1 cellular context compared by ENCODE assay signal in the genomic region with DNA sequence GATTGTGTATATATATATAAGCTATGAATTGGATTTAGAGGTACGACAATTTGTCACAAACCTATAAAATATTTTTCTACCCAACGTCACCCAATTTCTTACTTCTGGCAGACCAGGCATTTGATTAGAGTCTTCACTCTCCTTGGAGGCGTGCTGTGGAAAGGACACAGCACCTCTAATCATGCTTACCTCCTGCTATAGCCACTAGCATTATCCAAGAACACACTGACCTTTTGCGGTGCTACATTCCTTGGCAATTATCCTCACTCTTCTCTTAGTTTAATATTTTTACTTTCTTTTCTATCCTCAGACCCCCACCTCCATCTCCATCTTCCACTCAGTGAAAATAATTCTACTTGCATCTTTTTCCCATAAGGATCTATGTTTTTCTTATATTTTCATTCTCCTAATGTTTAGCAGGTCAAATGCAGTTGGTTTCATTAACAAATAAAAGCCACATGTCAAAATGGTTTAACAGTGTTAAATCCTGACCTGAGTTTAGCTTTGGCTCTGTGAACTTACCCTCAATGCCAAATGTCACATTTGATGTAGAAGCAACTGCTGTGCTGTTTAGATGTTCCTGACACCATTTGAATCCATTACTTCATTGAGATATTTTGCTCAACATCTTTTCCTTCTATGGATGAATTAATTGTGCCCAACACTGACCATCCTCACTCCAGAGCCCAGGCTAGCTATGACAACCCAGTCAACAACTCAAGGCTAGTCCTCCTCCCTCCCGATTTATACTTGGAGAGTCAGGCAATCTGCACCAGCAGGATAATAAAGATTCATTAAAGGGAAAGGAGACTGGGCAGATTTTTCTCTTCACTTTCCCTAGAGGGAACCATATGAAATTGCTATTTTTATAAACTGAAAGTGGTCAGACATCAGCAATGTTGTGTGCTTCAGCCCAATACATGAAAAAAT.
TF ChIP-seq lines count a peak whose summit lies in the region.

No MANE protein-coding gene starts in this region.

TF ChIP-seq in K562, 482 proteins besides CTCF, POLR2A, EP300 and RAD21:
- TF ChIP-seq, protein P1, sequence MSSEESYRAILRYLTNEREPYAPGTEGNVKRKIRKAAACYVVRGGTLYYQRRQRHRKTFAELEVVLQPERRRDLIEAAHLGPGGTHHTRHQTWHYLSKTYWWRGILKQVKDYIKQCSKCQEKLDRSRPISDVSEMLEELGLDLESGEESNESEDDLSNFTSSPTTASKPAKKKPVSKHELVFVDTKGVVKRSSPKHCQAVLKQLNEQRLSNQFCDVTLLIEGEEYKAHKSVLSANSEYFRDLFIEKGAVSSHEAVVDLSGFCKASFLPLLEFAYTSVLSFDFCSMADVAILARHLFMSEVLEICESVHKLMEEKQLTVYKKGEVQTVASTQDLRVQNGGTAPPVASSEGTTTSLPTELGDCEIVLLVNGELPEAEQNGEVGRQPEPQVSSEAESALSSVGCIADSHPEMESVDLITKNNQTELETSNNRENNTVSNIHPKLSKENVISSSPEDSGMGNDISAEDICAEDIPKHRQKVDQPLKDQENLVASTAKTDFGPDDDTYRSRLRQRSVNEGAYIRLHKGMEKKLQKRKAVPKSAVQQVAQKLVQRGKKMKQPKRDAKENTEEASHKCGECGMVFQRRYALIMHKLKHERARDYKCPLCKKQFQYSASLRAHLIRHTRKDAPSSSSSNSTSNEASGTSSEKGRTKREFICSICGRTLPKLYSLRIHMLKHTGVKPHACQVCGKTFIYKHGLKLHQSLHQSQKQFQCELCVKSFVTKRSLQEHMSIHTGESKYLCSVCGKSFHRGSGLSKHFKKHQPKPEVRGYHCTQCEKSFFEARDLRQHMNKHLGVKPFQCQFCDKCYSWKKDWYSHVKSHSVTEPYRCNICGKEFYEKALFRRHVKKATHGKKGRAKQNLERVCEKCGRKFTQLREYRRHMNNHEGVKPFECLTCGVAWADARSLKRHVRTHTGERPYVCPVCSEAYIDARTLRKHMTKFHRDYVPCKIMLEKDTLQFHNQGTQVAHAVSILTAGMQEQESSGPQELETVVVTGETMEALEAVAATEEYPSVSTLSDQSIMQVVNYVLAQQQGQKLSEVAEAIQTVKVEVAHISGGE (CRISPR knock-in tag; IDR thresholded peaks at IDR 0.05): no peak
- no peak for TF ChIP-seq ZNF217 (CRISPR knock-in tag; IDR thresholded peaks at IDR 0.05)
- no peak for TF ChIP-seq DDX20 (tag; IDR thresholded peaks at IDR 0.05; ENCODE audit: low read depth)
- TF ChIP-seq ZBTB34 (CRISPR knock-in tag; IDR thresholded peaks at IDR 0.05): no peak
- no peak for TF ChIP-seq FOSL1 (tag; conservative IDR thresholded peaks at IDR 0.05)
- no peak for TF ChIP-seq MAFG (tag; conservative IDR thresholded peaks at IDR 0.05)
- TF ChIP-seq ZNF395 (CRISPR knock-in tag; IDR thresholded peaks at IDR 0.05): no peak
- no peak for TF ChIP-seq ZBTB2 (IDR thresholded peaks at IDR 0.05)
- no peak for TF ChIP-seq HIVEP1 (CRISPR knock-in tag; IDR thresholded peaks at IDR 0.05)
- no peak for TF ChIP-seq KDM4B (IDR thresholded peaks at IDR 0.05; ENCODE audit: borderline replicate concordance in 2 of 2, low read depth in 1 of 2)
- TF ChIP-seq SIX5 (IDR thresholded peaks at IDR 0.05; ENCODE audit: borderline replicate concordance in 1 of 2, insufficient read depth in 1 of 2, low read depth in 1 of 2, low read length in 2 of 2): no peak
- no peak for TF ChIP-seq SAP30 (IDR thresholded peaks at IDR 0.05; ENCODE audit: borderline replicate concordance, insufficient read depth, low read depth, low read length, poor library complexity, severe bottlenecking)
- no peak for TF ChIP-seq JUND (IDR thresholded peaks at IDR 0.05; ENCODE audit: borderline replicate concordance, low read depth, low read length)
- TF ChIP-seq JUND (tag; IDR thresholded peaks at IDR 0.05; ENCODE audit: borderline replicate concordance, low read depth, low read length): no peak
- TF ChIP-seq, protein P2, sequence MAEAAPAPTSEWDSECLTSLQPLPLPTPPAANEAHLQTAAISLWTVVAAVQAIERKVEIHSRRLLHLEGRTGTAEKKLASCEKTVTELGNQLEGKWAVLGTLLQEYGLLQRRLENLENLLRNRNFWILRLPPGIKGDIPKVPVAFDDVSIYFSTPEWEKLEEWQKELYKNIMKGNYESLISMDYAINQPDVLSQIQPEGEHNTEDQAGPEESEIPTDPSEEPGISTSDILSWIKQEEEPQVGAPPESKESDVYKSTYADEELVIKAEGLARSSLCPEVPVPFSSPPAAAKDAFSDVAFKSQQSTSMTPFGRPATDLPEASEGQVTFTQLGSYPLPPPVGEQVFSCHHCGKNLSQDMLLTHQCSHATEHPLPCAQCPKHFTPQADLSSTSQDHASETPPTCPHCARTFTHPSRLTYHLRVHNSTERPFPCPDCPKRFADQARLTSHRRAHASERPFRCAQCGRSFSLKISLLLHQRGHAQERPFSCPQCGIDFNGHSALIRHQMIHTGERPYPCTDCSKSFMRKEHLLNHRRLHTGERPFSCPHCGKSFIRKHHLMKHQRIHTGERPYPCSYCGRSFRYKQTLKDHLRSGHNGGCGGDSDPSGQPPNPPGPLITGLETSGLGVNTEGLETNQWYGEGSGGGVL (CRISPR knock-in tag; IDR thresholded peaks at IDR 0.05): no peak
- TF ChIP-seq HMGN3 (IDR thresholded peaks at IDR 0.05; ENCODE audit: borderline replicate concordance, extremely low read depth, insufficient read length, low read depth, low read length): no peak
- no peak for TF ChIP-seq HDAC6 (IDR thresholded peaks at IDR 0.05; ENCODE audit: low read depth, low read length)
- no peak for TF ChIP-seq KAT8 (IDR thresholded peaks at IDR 0.05; ENCODE audit: low read depth)
- no peak for TF ChIP-seq GTF3C2 (IDR thresholded peaks at IDR 0.05; ENCODE audit: borderline replicate concordance, extremely low read depth, insufficient read length)
